ENCODE assay signal across 17 cellular contexts in the genomic region with DNA sequence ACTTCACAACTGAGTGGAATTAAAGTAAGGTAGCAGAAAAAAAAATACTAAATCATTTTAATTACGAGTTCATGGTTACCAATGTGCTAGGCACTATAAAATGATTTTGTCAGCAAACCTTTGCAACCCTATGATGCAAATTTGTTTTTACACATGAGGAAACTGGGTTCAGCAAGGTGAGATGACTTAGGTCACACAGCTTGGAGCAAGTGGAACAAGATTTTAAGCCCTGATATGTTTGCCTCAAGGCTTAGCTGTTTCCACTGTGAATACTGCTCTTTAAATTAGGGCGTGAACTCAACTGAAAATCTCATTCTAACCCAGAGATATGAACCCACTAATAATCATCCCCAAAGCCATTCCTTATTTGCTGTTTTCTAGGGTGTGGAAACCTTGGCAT.
A peak's percentile ranks its signal among the peaks of the same experiment; 100 is the strongest.
DNase-seq lines count a peak whose midpoint lies in the region; ATAC-seq and TF ChIP-seq lines count a peak whose summit lies in the region.
"Had no signal": no experiment of that assay in that cellular context is flagged by ENCODE, and none has a peak within 500 bp of the region (broad histone marks: within the 10 kb centered on the region; RNA-seq: fewer than 3 reads in every experiment).

No MANE protein-coding gene starts in this region.

- H3K14ac ChIP-seq in mesenchymal stem cell (ENCODE audit: low read length in 2 of 2): no peak overlapping the region

- H2BK120ac ChIP-seq in mesenchymal stem cell (ENCODE audit: low read depth, low read length): no peak overlapping the region

- no peak overlapping the region for H3K4ac ChIP-seq in mesenchymal stem cell (ENCODE audit: low read depth in 1 of 2, low read length in 2 of 2)

- H2BK12ac ChIP-seq in mesenchymal stem cell (ENCODE audit: low read length in 2 of 2): no peak overlapping the region

- CTCF ChIA-PET in activated CD4-positive, alpha-beta T cell treated with anti-CD3 and anti-CD28 coated beads, Interleukin-2, amount 10 ng/mL, durations not matched to agents 7 days and 5 days (lab: Charles Lee): no interaction called here

- no peak overlapping the region for H2BK15ac ChIP-seq in mesenchymal stem cell (ENCODE audit: low read depth, poor library complexity, severe bottlenecking)

- H3K4me1 Mint-ChIP-seq in GM23338: peaks cover 6% of the 10 kb centered on the region
- no peaks in the 10 kb centered on the region for H3K4me1 Mint-ChIP-seq in activated CD4-positive, alpha-beta T cell treated with anti-CD3 and anti-CD28 coated beads, Interleukin-2, amount 10 ng/mL, durations not matched to agents 7 days and 5 days
- H3K4me1 Mint-ChIP-seq: CD4-positive, alpha-beta memory T cell had no signal

- no peak overlapping the region for H3K9ac ChIP-seq in mesenchymal stem cell (ENCODE audit: low read length)
- H3K9ac ChIP-seq: GM23248 had no signal

- WGBS in mesenchymal stem cell: no CpG with 5 or more reads among the region's 2 CpGs

- H3K4me3 Mint-ChIP-seq in GM23338: no peak overlapping the region
- H3K4me3 Mint-ChIP-seq in activated CD4-positive, alpha-beta T cell treated with anti-CD3 and anti-CD28 coated beads, Interleukin-2, amount 10 ng/mL, durations not matched to agents 7 days and 5 days: no peak overlapping the region
- H3K4me3 Mint-ChIP-seq: CD4-positive, alpha-beta memory T cell; HFFc6 had no signal

- H2BK5ac ChIP-seq in mesenchymal stem cell (ENCODE audit: low read depth, low read length, poor library complexity, severe bottlenecking): no peak overlapping the region

- TF ChIP-seq CTCF in GM23338 (conservative IDR thresholded peaks at IDR 0.05; ENCODE audit: low read depth in 2 of 2) (no peak), epithelial cell of esophagus (IDR thresholded peaks at IDR 0.05; ENCODE audit: insufficient read depth, low read depth, low read length, missing control alignments) (no peak), dorsolateral prefrontal cortex (IDR thresholded peaks at IDR 0.05 in 54 of 56, conservative IDR thresholded peaks at IDR 0.05 in 2 of 56; ENCODE audit: low read depth in 1 of 56, partially characterized antibody in 56 of 56) (no peak)

- DNase-seq in GM23338 (ENCODE audit: low spot score) (no peak), epithelial cell of esophagus (ENCODE audit: low read depth) (peak; percentile 27), mesenchymal stem cell (no peak), DMS114 treated with DMSO at 0.1 percent for 48 hours (lab: John Stamatoyannopoulos, UW; ENCODE audit: unreplicated experiment) (no peak), dorsolateral prefrontal cortex (no peak), left ventricle myocardium superior (no peak)
- DNase-seq in activated CD4-positive, alpha-beta T cell treated with anti-CD3 and anti-CD28 coated beads, Interleukin-2, amount 10 ng/mL, durations not matched to agents 7 days and 5 days: no peak
- DNase-seq: 8988T; C1 segment of cervical spinal cord; Calu3; CD4-positive, alpha-beta memory T cell; COR-L47; DMS153; DND-41; GM23248; HFFc6 had no signal

- no peak for ATAC-seq in GM23338
- no peak for ATAC-seq in left ventricle myocardium superior

- H3K27ac ChIP-seq in GM23338 (ENCODE audit: low read depth): no peak overlapping the region
- H3K27ac ChIP-seq in mesenchymal stem cell (ENCODE audit: low read length, poor library complexity, severe bottlenecking): no peak overlapping the region
- H3K27ac ChIP-seq in dorsolateral prefrontal cortex: no peak overlapping the region
- H3K27ac ChIP-seq: GM23248 had no signal

- no peaks in the 10 kb centered on the region for H3K9me3 ChIP-seq in mesenchymal stem cell (ENCODE audit: control insufficient read depth, low read length)
- H3K9me3 ChIP-seq: HAP-1 had no signal

- H3K9me3 Mint-ChIP-seq in GM23338: peaks cover 31% of the 10 kb centered on the region; the same call in 2 of the 3 replicates
- H3K9me3 Mint-ChIP-seq in activated CD4-positive, alpha-beta T cell treated with anti-CD3 and anti-CD28 coated beads, Interleukin-2, amount 10 ng/mL, durations not matched to agents 7 days and 5 days: no peaks in the 10 kb centered on the region
- H3K9me3 Mint-ChIP-seq: HFFc6 had no signal

- H3K4me1 ChIP-seq in GM23338 (ENCODE audit: insufficient read depth): peaks cover 14% of the 10 kb centered on the region
- no peaks in the 10 kb centered on the region for H3K4me1 ChIP-seq in mesenchymal stem cell (ENCODE audit: control insufficient read depth, insufficient read depth, low read depth, low read length)
- H3K4me1 ChIP-seq: HAP-1 had no signal

- H3K36me3 Mint-ChIP-seq in GM23338 (ENCODE audit: low read depth): peaks cover 22% of the 10 kb centered on the region; the same call in 2 of the 3 replicates
- H3K36me3 Mint-ChIP-seq in activated CD4-positive, alpha-beta T cell treated with anti-CD3 and anti-CD28 coated beads, Interleukin-2, amount 10 ng/mL, durations not matched to agents 7 days and 5 days (ENCODE audit: low read depth): no peaks in the 10 kb centered on the region
- H3K36me3 Mint-ChIP-seq: CD4-positive, alpha-beta memory T cell had no signal

- no peak overlapping the region for H4K8ac ChIP-seq in mesenchymal stem cell (ENCODE audit: low read length)

- H3K27me3 ChIP-seq in GM23338 (ENCODE audit: insufficient read depth) (no peaks in the 10 kb centered on the region), mesenchymal stem cell (ENCODE audit: control insufficient read depth in 1 of 2, insufficient read depth in 1 of 2, low read length in 2 of 2) (no peaks in the 10 kb centered on the region), dorsolateral prefrontal cortex (no peaks in the 10 kb centered on the region)

- no peak overlapping the region for H3K4me2 ChIP-seq in GM23338
- H3K4me2 ChIP-seq in mesenchymal stem cell (ENCODE audit: low read length, poor library complexity, severe bottlenecking): no peak overlapping the region

- no peak overlapping the region for H2AK5ac ChIP-seq in mesenchymal stem cell (ENCODE audit: low read length, severe bottlenecking)

- H4K91ac ChIP-seq in mesenchymal stem cell (ENCODE audit: low read length): no peak overlapping the region

- H2AFZ ChIP-seq in GM23338 (peak overlapping the region; percentile 23; the same call in 1 of the 2 replicates), mesenchymal stem cell (ENCODE audit: low read depth, low read length) (peak overlapping the region; percentile 27)
- H2AFZ ChIP-seq: GM23248 had no signal

- POLR2A ChIA-PET in activated CD4-positive, alpha-beta T cell treated with anti-CD3 and anti-CD28 coated beads, Interleukin-2, amount 10 ng/mL, durations not matched to agents 7 days and 5 days (lab: Charles Lee): no interaction called here

- H3K9me2 ChIP-seq in GM23338 (ENCODE audit: insufficient read depth): no peaks in the 10 kb centered on the region; the same call in 1 of the 2 replicates

- H3K36me3 ChIP-seq in GM23338 (ENCODE audit: insufficient read depth): no peaks in the 10 kb centered on the region
- no peaks in the 10 kb centered on the region for H3K36me3 ChIP-seq in mesenchymal stem cell (ENCODE audit: control insufficient read depth in 1 of 2, insufficient read depth in 2 of 2, low read depth in 1 of 2, low read length in 2 of 2)
- H3K36me3 ChIP-seq: HAP-1 had no signal

- H3K79me1 ChIP-seq in mesenchymal stem cell (replicated peaks; ENCODE audit: low read length, poor library complexity, severe bottlenecking): no peaks in the 10 kb centered on the region

- H4K20me1 ChIP-seq in GM23338 (replicated peaks; ENCODE audit: insufficient read depth): no peaks in the 10 kb centered on the region

- H3K4me3 ChIP-seq in GM23338 (no peak overlapping the region), epithelial cell of esophagus (ENCODE audit: low read length) (no peak overlapping the region), mesenchymal stem cell (ENCODE audit: insufficient read depth in 1 of 2, low read depth in 1 of 2, low read length in 2 of 2) (no peak overlapping the region), dorsolateral prefrontal cortex (no peak overlapping the region)
- H3K4me3 ChIP-seq: GM23248, HAP-1 had no signal

- no peak overlapping the region for H3K23ac ChIP-seq in mesenchymal stem cell (ENCODE audit: low read length in 2 of 2)

- no peak overlapping the region for H3K27ac Mint-ChIP-seq in GM23338
- no peak overlapping the region for H3K27ac Mint-ChIP-seq in activated CD4-positive, alpha-beta T cell treated with anti-CD3 and anti-CD28 coated beads, Interleukin-2, amount 10 ng/mL, durations not matched to agents 7 days and 5 days
- H3K27ac Mint-ChIP-seq: CD4-positive, alpha-beta memory T cell; HFFc6 had no signal

- H3F3A ChIP-seq in GM23338 (replicated peaks; ENCODE audit: low read depth): no peaks in the 10 kb centered on the region

- no peaks in the 10 kb centered on the region for H3K27me3 Mint-ChIP-seq in GM23338 (ENCODE audit: insufficient read depth, low read depth, poor library complexity)
- peaks cover 2% of the 10 kb centered on the region for H3K27me3 Mint-ChIP-seq in activated CD4-positive, alpha-beta T cell treated with anti-CD3 and anti-CD28 coated beads, Interleukin-2, amount 10 ng/mL, durations not matched to agents 7 days and 5 days

- no peaks in the 10 kb centered on the region for H3K79me2 ChIP-seq in GM23338 (replicated peaks; ENCODE audit: insufficient read depth)

- no peak overlapping the region for H3K18ac ChIP-seq in mesenchymal stem cell (ENCODE audit: low read depth in 1 of 2, low read length in 2 of 2)

- intact Hi-C loops in dorsolateral prefrontal cortex (cut with DNase I): loop anchor here (5.0 to 10.0 kb wide), 4 partner anchors 152 to 1155 kb away; a partner anchor contains a TSS
- intact Hi-C loops in left ventricle myocardium superior (cut with micrococcal nuclease): no loop called here

TF ChIP-seq in GM23338, 12 proteins besides CTCF, POLR2A, EP300 and RAD21 (continues in another document):
- TF ChIP-seq NANOG (IDR thresholded peaks at IDR 0.05; ENCODE audit: borderline replicate concordance) (no peak), CREB1 (CRISPR knock-in tag; IDR thresholded peaks at IDR 0.05; ENCODE audit: low read depth) (no peak), ZNF114 (CRISPR knock-in tag; IDR thresholded peaks at IDR 0.05) (no peak), JUNB (IDR thresholded peaks at IDR 0.05; ENCODE audit: unreplicated experiment) (no peak), EZH2 (IDR thresholded peaks at IDR 0.05; ENCODE audit: low read depth, unreplicated experiment) (no peak), STAT1 (IDR thresholded peaks at IDR 0.05; ENCODE audit: unreplicated experiment) (no peak)
